Comparison of ENCODE assay signal across 32 cellular contexts in genomic region chr4:168553714-168554370, GRCh38.
"Had no signal": no experiment of that assay in that cellular context is flagged by ENCODE, and none has a peak within 500 bp of the region (broad histone marks: within the 10 kb centered on the region; RNA-seq: fewer than 3 reads in every experiment).

No MANE protein-coding gene starts in this region.

- ATAC-seq: activated naive CD4-positive, alpha-beta T cell treated with anti-CD3 and anti-CD28 coated beads, Interleukin-2, amount 50 U/mL, for 72 hours; activated T-cell treated with anti-CD3 and anti-CD28 coated beads, Interleukin-2, amount 50 U/mL, for 72 hours; foreskin keratinocyte; gastrocnemius medialis; heart left ventricle; WTC11 had no signal

- H3K27me3 ChIP-seq: ascending aorta, breast epithelium, cardiac muscle cell, colonic mucosa, esophagus muscularis mucosa, foreskin keratinocyte, gastrocnemius medialis, heart left ventricle had no signal

- H3K4me3 ChIP-seq: ascending aorta, breast epithelium, cardiac muscle cell, colonic mucosa, dorsolateral prefrontal cortex, esophagus muscularis mucosa, gastrocnemius medialis, heart left ventricle had no signal

- H3K4me1 ChIP-seq: ascending aorta, breast epithelium, colonic mucosa had no signal

- H3K36me3 ChIP-seq: ascending aorta, breast epithelium, colonic mucosa, esophagus muscularis mucosa, gastrocnemius medialis, heart left ventricle had no signal

- H3K9me3 ChIP-seq: ascending aorta, breast epithelium, colonic mucosa, esophagus muscularis mucosa, gastrocnemius medialis, heart left ventricle had no signal

- DNase-seq: activated CD4-positive, alpha-beta memory T cell treated with anti-CD3 and anti-CD28 coated beads, Interleukin-2, amount 10 ng/mL, durations not matched to agents 7 days and 5 days; activated CD4-positive, alpha-beta T cell treated with anti-CD3 and anti-CD28 coated beads for 1 hour; activated CD4-positive, alpha-beta T cell treated with anti-CD3 and anti-CD28 coated beads for 4 hours; activated CD4-positive, alpha-beta T cell treated with anti-CD3 and anti-CD28 coated beads, Interleukin-2, amount 10 ng/mL, durations not matched to agents 7 days and 5 days; activated CD4-positive, alpha-beta T cell treated with anti-CD3 and anti-CD28 coated beads, Interleukin-2, amount 50 U/mL, for 4 hours; activated CD8-positive, alpha-beta memory T cell treated with anti-CD3 and anti-CD28 coated beads, Interleukin-2, amount 50 U/mL, for 48 hours; activated gamma-delta T cell; activated naive CD4-positive, alpha-beta T cell; activated naive CD4-positive, alpha-beta T cell treated with anti-CD3 and anti-CD28 coated beads, Interleukin-2, amount 10 ng/mL, durations not matched to agents 7 days and 5 days; activated naive CD8-positive, alpha-beta T cell treated with anti-CD3 and anti-CD28 coated beads, Interleukin-2, amount 10 ng/mL, durations not matched to agents 7 days and 5 days; activated T-cell treated with anti-CD3 and anti-CD28 coated beads for 4 hours; activated T-cell treated with anti-CD3 and anti-CD28 coated beads, Interleukin-2, amount 50 U/mL, for 24 hours; activated T-cell treated with anti-CD3 and anti-CD28 coated beads, Interleukin-2, amount 50 U/mL, for 72 hours; central memory CD4-positive, alpha-beta T cell; cerebellar nuclear complex; colonic mucosa; dorsolateral prefrontal cortex; effector memory CD4-positive, alpha-beta T cell; endodermal cell; erythroblast; foreskin keratinocyte; gastrocnemius medialis; glutamatergic neuron; heart left ventricle; T-helper 2 cell had no signal

- H3K27ac ChIP-seq: ascending aorta, breast epithelium, cardiac muscle cell, colonic mucosa, dorsolateral prefrontal cortex, esophagus muscularis mucosa, foreskin keratinocyte, gastrocnemius medialis, heart left ventricle, VCaP had no signal
